In genomic region chr5:172768573-172769323, GRCh38 we compare ENCODE assay signal across 8 cellular contexts. TPM values are rescaled to one million over a fixed set of nuclear protein-coding genes. Genes with fewer than 3 reads are reported as not detected.
DNase-seq lines count a peak whose midpoint lies in the region; ATAC-seq and TF ChIP-seq lines count a peak whose summit lies in the region.

No MANE protein-coding gene starts in this region.

- H3K9me3 ChIP-seq in breast epithelium (no peaks in the 10 kb centered on the region), right lobe of liver (no peaks in the 10 kb centered on the region), thyroid gland (no peaks in the 10 kb centered on the region)

- ATAC-seq in right lobe of liver (peak in 1 of 4 donors; percentile 0), GM21447 (IDR thresholded peaks at IDR 0.05; ENCODE audit: unreplicated experiment) (no peak)

- H3K27me3 ChIP-seq in breast epithelium (no peaks in the 10 kb centered on the region), right lobe of liver (no peaks in the 10 kb centered on the region), thyroid gland (no peaks in the 10 kb centered on the region)

- TF ChIP-seq POLR2A in breast epithelium (IDR thresholded peaks at IDR 0.05): peak; percentile 54
- TF ChIP-seq POLR2A in right lobe of liver (IDR thresholded peaks at IDR 0.05): peak; percentile 67
- TF ChIP-seq POLR2A in thyroid gland (IDR thresholded peaks at IDR 0.05): no peak

- peak; percentile 27 for DNase-seq in activated CD4-positive, alpha-beta T cell treated with anti-CD3 and anti-CD28 coated beads, Interleukin-2, amount 50 U/mL, for 1 hour
- DNase-seq in activated CD4-positive, alpha-beta T cell treated with anti-CD3 and anti-CD28 coated beads, Interleukin-2, amount 50 U/mL, for 4 hours: no peak
- DNase-seq in breast epithelium (ENCODE audit: low spot score in 2 of 2): peak in 1 of 2 donors; percentile 48
- peak in 2 of 3 donors; percentile 68 to 69 for DNase-seq in right lobe of liver
- peak; percentile 30 to 32 for DNase-seq in thyroid gland
- DNase-seq in DMS153 (lab: John Stamatoyannopoulos, UW): no peak
- no peak for DNase-seq in GF-D8 (lab: John Stamatoyannopoulos, UW)

- H3K27ac ChIP-seq in breast epithelium (peak overlapping the region; percentile 98 to 100), right lobe of liver (peak overlapping the region; percentile 99 to 100 (median 99)), thyroid gland (peak overlapping the region; percentile 99 to 100 (median 100))

- peaks cover 0 to 4% of the 10 kb centered on the region in 2 donors for H3K4me1 ChIP-seq in breast epithelium
- H3K4me1 ChIP-seq in right lobe of liver: peaks cover 0 to 63% (median 16%) of the 10 kb centered on the region in 4 donors
- peaks cover 40 to 47% of the 10 kb centered on the region in 2 donors for H3K4me1 ChIP-seq in thyroid gland

- TF ChIP-seq CTCF in breast epithelium (IDR thresholded peaks at IDR 0.05): no peak
- no peak for TF ChIP-seq CTCF in right lobe of liver (IDR thresholded peaks at IDR 0.05)
- no peak for TF ChIP-seq CTCF in thyroid gland (IDR thresholded peaks at IDR 0.05)

- H3K4me3 ChIP-seq in breast epithelium: peak overlapping the region; percentile 93 to 97 (median 94)
- H3K4me3 ChIP-seq in right lobe of liver: peak overlapping the region; percentile 76 to 94 (median 87)
- peak overlapping the region; percentile 23 to 91 (median 82) for H3K4me3 ChIP-seq in thyroid gland (replicated peaks in 1 of 3)

- intact Hi-C loops in breast epithelium (cut with DNase I; ENCODE audit: low total_unique reads) (no loop called here), right lobe of liver (cut with DNase I) (loop anchor here (5.0 kb wide), 1 partner anchor 51 kb away; no protein-coding TSS in a partner anchor), thyroid gland (cut with DNase I) (no loop called here)

- H3K36me3 ChIP-seq in breast epithelium: no peaks in the 10 kb centered on the region
- H3K36me3 ChIP-seq in right lobe of liver: peaks cover 9 to 34% (median 25%) of the 10 kb centered on the region in 4 donors
- peaks cover 34 to 39% of the 10 kb centered on the region in 2 donors for H3K36me3 ChIP-seq in thyroid gland

- 7% methylated on average over 16 of the region's 20 CpGs for WGBS in right lobe of liver (ENCODE audit: insufficient coverage, low coverage, low lambda C conversion rate, missing lambda C conversion rate)
- WGBS in thyroid gland, 2 donors: 71% methylated on average over 19 to 20 of the region's 20 CpGs

RNA-seq across cellular contexts. Expression of gene DUSP1, which starts 2.2 kb away (rescaled TPM):
- total RNA-seq in breast epithelium: 1,000 to 10,000 TPM in 2 of 3 donors, 100 to 1,000 TPM in 1; 752 to 1,562 (median 1,015) TPM
- total RNA-seq in right lobe of liver: 100 to 1,000 TPM; 106 to 407 (median 232) TPM
- total RNA-seq in thyroid gland: 1,000 to 10,000 TPM in 1 of 4 donors, 100 to 1,000 TPM in 3; 613 to 1,025 (median 690) TPM

Comparison
In these comparisons a context has a peak if more than half of its experiments do, and no peak if none do; other contexts are left out.
1. DNase-seq: peak in activated CD4-positive, alpha-beta T cell treated with anti-CD3 and anti-CD28 coated beads, Interleukin-2, amount 50 U/mL, for 1 hour (single experiment), right lobe of liver (2 of 3) and thyroid gland (2 of 2); none in activated CD4-positive, alpha-beta T cell treated with anti-CD3 and anti-CD28 coated beads, Interleukin-2, amount 50 U/mL, for 4 hours (0 of 2), DMS153 (single experiment) and GF-D8 (single experiment).
2. POLR2A ChIP-seq: peak in breast epithelium (single experiment) and right lobe of liver (single experiment); none in thyroid gland (0 of 2).
3. intact Hi-C loops: an anchor here in right lobe of liver (5.0 kb wide); none called in breast epithelium and thyroid gland.
4. Peak in every context shown above with its lines, with median percentiles within 50 percentile points of each other: H3K27ac ChIP-seq and H3K4me3 ChIP-seq.